ENCODE assay signal across 25 cellular contexts in genomic region chr1:193221641-193222040, GRCh38. TPM values are rescaled to one million over a fixed set of nuclear protein-coding genes. Genes with fewer than 3 reads are reported as not detected.
DNase-seq lines count a peak whose midpoint lies in the region; ATAC-seq and TF ChIP-seq lines count a peak whose summit lies in the region.
"Had no signal": no experiment of that assay in that cellular context is flagged by ENCODE, and none has a peak within 500 bp of the region (broad histone marks: within the 10 kb centered on the region; RNA-seq: fewer than 3 reads in every experiment).

No MANE protein-coding gene starts in this region.

- H3K4me3 Mint-ChIP-seq in nephron (no peak overlapping the region), T-cell (no peak overlapping the region)
- H3K4me3 Mint-ChIP-seq: activated CD8-positive, alpha-beta T cell treated with anti-CD3 and anti-CD28 coated beads for 36 hours; activated naive CD4-positive, alpha-beta T cell treated with anti-CD3 and anti-CD28 coated beads, Interleukin-2, amount 50 U/mL, for 24 hours; naive B cell; T-helper 2 cell treated with Interferon-gamma antibody and Interleukin-4, amounts not matched to agents 5 μg/mL and 100 μg/mL, for 36 hours had no signal

- POLR2A ChIA-PET in T-cell (lab: Charles Lee) = no interaction called here

- H3K9me3 Mint-ChIP-seq in nephron = peaks cover 10% of the 10 kb centered on the region
- H3K9me3 Mint-ChIP-seq in T-cell = peaks cover 0 to 6% (median 0%) of the 10 kb centered on the region in 3 donors
- H3K9me3 Mint-ChIP-seq: activated CD8-positive, alpha-beta T cell treated with anti-CD3 and anti-CD28 coated beads for 36 hours; activated naive CD4-positive, alpha-beta T cell treated with anti-CD3 and anti-CD28 coated beads, Interleukin-2, amount 50 U/mL, for 24 hours; naive B cell had no signal

- H3K36me3 Mint-ChIP-seq in nephron (ENCODE audit: low read depth) = peaks cover 71% of the 10 kb centered on the region
- peaks cover 71% of the 10 kb centered on the region for H3K36me3 Mint-ChIP-seq in T-cell

- ATAC-seq in T-cell (replicated peaks in 1 of 4) = no peak
- no peak for ATAC-seq in GM21619 (IDR thresholded peaks at IDR 0.05; ENCODE audit: unreplicated experiment)
- ATAC-seq: activated CD8-positive, alpha-beta T cell treated with anti-CD3 and anti-CD28 coated beads for 36 hours; body of pancreas; pancreas had no signal

- CTCF ChIA-PET in T-cell (lab: Charles Lee) = interaction anchor here in 1 of 2 donors (0.6 kb wide), 1 partner anchor 73 kb away, joined by 5 read pairs; no protein-coding TSS in a partner anchor

- H3K27ac Mint-ChIP-seq in nephron (peak overlapping the region; percentile 27 to 61 (median 59)), T-cell (no peak overlapping the region)
- H3K27ac Mint-ChIP-seq: activated CD8-positive, alpha-beta T cell treated with anti-CD3 and anti-CD28 coated beads for 36 hours; activated naive CD4-positive, alpha-beta T cell treated with anti-CD3 and anti-CD28 coated beads, Interleukin-2, amount 50 U/mL, for 24 hours; T-helper 2 cell treated with Interferon-gamma antibody and Interleukin-4, amounts not matched to agents 5 μg/mL and 100 μg/mL, for 36 hours had no signal

- TF ChIP-seq CTCF in nephron (IDR thresholded peaks at IDR 0.05; ENCODE audit: unreplicated experiment in 3 of 3) (no peak), foreskin fibroblast (IDR thresholded peaks at IDR 0.05; ENCODE audit: low read depth, low read length) (no peak)

- H3K4me1 Mint-ChIP-seq in nephron (no peaks in the 10 kb centered on the region), T-cell (peaks cover 31 to 42% (median 37%) of the 10 kb centered on the region in 3 donors)

- no peak overlapping the region for H3K4me3 ChIP-seq in foreskin fibroblast (ENCODE audit: low read depth in 1 of 2, low read length in 2 of 2)
- H3K4me3 ChIP-seq: body of pancreas, pancreas, vagina had no signal

- H3K27me3 Mint-ChIP-seq in nephron (ENCODE audit: low read depth) = no peaks in the 10 kb centered on the region
- H3K27me3 Mint-ChIP-seq in T-cell = no peaks in the 10 kb centered on the region
- H3K27me3 Mint-ChIP-seq: activated CD8-positive, alpha-beta T cell treated with anti-CD3 and anti-CD28 coated beads for 36 hours; activated naive CD4-positive, alpha-beta T cell treated with anti-CD3 and anti-CD28 coated beads, Interleukin-2, amount 50 U/mL, for 24 hours; naive B cell had no signal

- DNase-seq in COR-L47 (lab: John Stamatoyannopoulos, UW) (peak; percentile 49), M059J (ENCODE audit: low read depth) (peak; percentile 10), cerebellum (ENCODE audit: low spot score) (peak; percentile 2), T-cell (no peak), foreskin fibroblast (no peak)
- DNase-seq: activated CD4-positive, CD25-positive, alpha-beta regulatory T cell; activated CD8-positive, alpha-beta T cell treated with anti-CD3 and anti-CD28 coated beads for 36 hours; activated T-cell treated with anti-CD3 and anti-CD28 coated beads, Interleukin-2, amount 50 U/mL, for 48 hours; AML-193; body of pancreas; Calu3; GF-D8; naive B cell; NCI-H1930; OCI-M1; pancreas; SIG-M5; stimulated activated CD4-positive, alpha-beta T cell treated with anti-CD3 and anti-CD28 coated beads, Interleukin-4, amount 100 ng/mL, for 4 hours; substantia nigra had no signal

RNA-seq across cellular contexts. Expression of gene B3GALT2, which starts 35.2 kb away (rescaled TPM):
- 0.10 TPM in 1 of 2 replicates, not detected in the other for total RNA-seq in M059J (2014; rRNA removed; shearing (Covaris generic))
- total RNA-seq in cerebellum = 52.2 TPM
- 10 to 100 TPM in 2 of 5 donors, 1 to 10 TPM in 2, under 1 TPM in 1; 0.15 to 16.6 (median 3.4) TPM for total RNA-seq in T-cell
- total RNA-seq: Calu3, NCI-H460 had no signal

Comparison
In these comparisons a context has a peak if more than half of its experiments do, and no peak if none do; other contexts are left out.
1. DNase-seq: peak in COR-L47 (single experiment), M059J (single experiment) and cerebellum (single experiment); none in T-cell (0 of 34) and foreskin fibroblast (0 of 2).
2. H3K27ac Mint-ChIP-seq: peak in nephron (3 of 3); none in T-cell (0 of 2).